22 cellular contexts compared by ENCODE assay signal in the genomic region with DNA sequence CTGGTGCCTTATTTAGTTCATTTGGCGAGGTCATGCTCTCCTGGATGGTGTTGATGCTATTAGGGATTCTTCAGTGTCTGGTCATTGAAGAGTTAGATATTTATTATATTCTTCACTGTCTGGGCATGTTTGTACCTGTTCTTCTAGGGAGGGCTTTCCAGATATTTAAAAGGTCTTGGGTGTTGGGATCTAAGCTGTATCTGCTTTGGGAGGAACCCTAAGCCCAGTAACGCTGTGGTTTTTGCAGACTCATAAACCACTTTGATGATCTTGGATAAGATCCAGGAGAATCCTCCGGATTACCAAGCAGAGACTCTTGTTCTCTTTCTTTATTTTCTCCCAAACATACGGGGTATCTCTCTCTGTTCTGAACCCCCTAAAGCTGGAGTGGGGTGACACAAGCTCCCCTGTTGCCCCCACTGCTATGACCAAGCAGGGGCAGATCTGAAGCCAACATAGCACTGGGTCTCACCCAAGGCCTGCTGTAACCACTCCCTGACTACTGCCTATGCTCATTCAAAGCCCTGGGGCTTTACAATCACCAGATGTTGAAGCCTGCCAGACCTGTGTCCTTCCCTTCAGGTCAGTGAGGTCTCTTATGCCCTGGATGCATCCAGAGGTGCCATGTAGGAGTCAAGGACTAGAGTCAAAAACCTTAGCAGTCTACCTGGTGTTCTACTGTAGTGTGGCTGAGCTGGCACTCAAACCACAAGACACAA.
"Had no signal": no experiment of that assay in that cellular context is flagged by ENCODE, and none has a peak within 500 bp of the region (broad histone marks: within the 10 kb centered on the region; RNA-seq: fewer than 3 reads in every experiment).

No MANE protein-coding gene starts in this region.

- H3K4me3 ChIP-seq: dorsolateral prefrontal cortex, transverse colon, vagina had no signal

- H3K4me1 Mint-ChIP-seq: activated B cell treated with CpG ODN at 0.5 μM for 24 hours; activated CD4-positive, alpha-beta T cell treated with anti-CD3 and anti-CD28 coated beads, Interleukin-2, amount 10 ng/mL, durations not matched to agents 24 days and 14 days; naive B cell had no signal

- H3K27ac Mint-ChIP-seq: activated B cell treated with CpG ODN at 0.5 μM for 24 hours; activated CD4-positive, alpha-beta T cell treated with anti-CD3 and anti-CD28 coated beads, Interleukin-2, amount 10 ng/mL, durations not matched to agents 24 days and 14 days; activated CD8-positive, alpha-beta T cell treated with anti-CD3 and anti-CD28 coated beads, Interleukin-2, amount 10 ng/mL, durations not matched to agents 7 days and 5 days; activated naive CD4-positive, alpha-beta T cell treated with anti-CD3 and anti-CD28 coated beads, Interleukin-2, amount 50 U/mL, for 72 hours; endodermal cell; naive B cell had no signal

- H3K36me3 Mint-ChIP-seq: activated naive CD4-positive, alpha-beta T cell treated with anti-CD3 and anti-CD28 coated beads, Interleukin-2, amount 50 U/mL, for 72 hours; naive B cell had no signal

- H3K4me1 ChIP-seq: parathyroid adenoma, transverse colon, vagina had no signal

- H2AFZ ChIP-seq: parathyroid adenoma had no signal

- H3K27me3 ChIP-seq: neutrophil, transverse colon, vagina had no signal

- H3K36me3 ChIP-seq: neutrophil, transverse colon, vagina had no signal

- H3K79me2 ChIP-seq: parathyroid adenoma had no signal

- H3K9me3 ChIP-seq: neutrophil, transverse colon, vagina had no signal

- H3K4me3 Mint-ChIP-seq: activated B cell treated with CpG ODN at 0.5 μM for 24 hours; activated CD4-positive, alpha-beta T cell treated with anti-CD3 and anti-CD28 coated beads, Interleukin-2, amount 10 ng/mL, durations not matched to agents 24 days and 14 days; activated CD8-positive, alpha-beta T cell treated with anti-CD3 and anti-CD28 coated beads, Interleukin-2, amount 10 ng/mL, durations not matched to agents 7 days and 5 days; endodermal cell; naive B cell had no signal

- H3K27me3 Mint-ChIP-seq: activated B cell treated with CpG ODN at 0.5 μM for 24 hours; activated CD4-positive, alpha-beta T cell treated with anti-CD3 and anti-CD28 coated beads, Interleukin-2, amount 10 ng/mL, durations not matched to agents 24 days and 14 days; naive B cell had no signal

- H3K9me3 Mint-ChIP-seq: activated B cell treated with CpG ODN at 0.5 μM for 24 hours; activated CD4-positive, alpha-beta T cell treated with anti-CD3 and anti-CD28 coated beads, Interleukin-2, amount 10 ng/mL, durations not matched to agents 24 days and 14 days; activated naive CD4-positive, alpha-beta T cell treated with anti-CD3 and anti-CD28 coated beads, Interleukin-2, amount 50 U/mL, for 72 hours had no signal

- H3K9ac ChIP-seq: parathyroid adenoma had no signal

- ATAC-seq: activated CD8-positive, alpha-beta T cell treated with anti-CD3 and anti-CD28 coated beads, Interleukin-2, amount 10 ng/mL, durations not matched to agents 7 days and 5 days; activated naive CD4-positive, alpha-beta T cell treated with anti-CD3 and anti-CD28 coated beads, Interleukin-2, amount 50 U/mL, for 72 hours; left colon had no signal

- H3K27ac ChIP-seq: dorsolateral prefrontal cortex, neutrophil, parathyroid adenoma, transverse colon, vagina had no signal

- DNase-seq: activated B cell treated with CpG ODN at 0.5 μM for 24 hours; activated CD4-positive, alpha-beta T cell treated with anti-CD3 and anti-CD28 coated beads, Interleukin-2, amount 10 ng/mL, durations not matched to agents 24 days and 14 days; activated CD8-positive, alpha-beta memory T cell treated with anti-CD3 and anti-CD28 coated beads, Interleukin-2, amount 50 U/mL, for 4 hours; activated CD8-positive, alpha-beta T cell treated with anti-CD3 and anti-CD28 coated beads, Interleukin-2, amount 10 ng/mL, durations not matched to agents 7 days and 5 days; activated effector memory CD4-positive, alpha-beta T cell treated with anti-CD3 and anti-CD28 coated beads, Interleukin-2, amount 50 U/mL, for 16 hours; activated T-cell treated with anti-CD3 and anti-CD28 coated beads, Interleukin-2, amount 50 U/mL, for 48 hours; amniotic stem cell; dorsolateral prefrontal cortex; endodermal cell; head of caudate nucleus; left colon; naive B cell; retina; stimulated activated CD4-positive, alpha-beta T cell treated with anti-CD3 and anti-CD28 coated beads, Interleukin-15, amount 100 ng/mL, for 24 hours; stimulated activated CD4-positive, alpha-beta T cell treated with anti-CD3 and anti-CD28 coated beads, Interleukin-4, amount 100 ng/mL, for 1 hour; stimulated activated naive CD4-positive, alpha-beta T cell; T-helper 2 cell; transverse colon had no signal
